ENCODE assay signal across 8 cellular contexts in the genomic region with DNA sequence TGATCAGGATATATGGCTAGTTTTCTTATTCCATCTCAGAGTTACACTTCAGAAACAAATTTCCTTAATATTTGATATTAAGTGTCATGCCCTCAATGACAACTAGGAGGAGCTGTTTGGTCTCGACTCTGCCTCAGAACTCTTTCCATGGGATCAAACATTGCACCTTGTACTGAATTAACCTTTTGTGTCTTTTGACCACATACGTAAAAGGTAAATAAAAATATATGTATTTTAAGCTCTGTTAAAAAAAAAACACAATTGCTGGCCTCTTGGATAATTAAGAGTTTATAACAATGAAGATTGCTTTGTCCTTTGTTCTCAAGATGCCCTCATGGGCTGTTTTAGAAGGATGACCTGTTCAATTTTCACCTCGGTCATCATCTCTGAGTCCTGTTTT. TPM values are rescaled to one million over a fixed set of nuclear protein-coding genes. Genes with fewer than 3 reads are reported as not detected.
DNase-seq lines count a peak whose midpoint lies in the region; ATAC-seq and TF ChIP-seq lines count a peak whose summit lies in the region.

No MANE protein-coding gene starts in this region.

- no peaks in the 10 kb centered on the region for H3K36me3 ChIP-seq in Peyer's patch
- H3K36me3 ChIP-seq in skeletal muscle satellite cell (ENCODE audit: insufficient read depth, low read length): no peaks in the 10 kb centered on the region

- H3K27ac ChIP-seq in Peyer's patch: no peak overlapping the region

- H3K27me3 ChIP-seq in Peyer's patch (no peaks in the 10 kb centered on the region), skeletal muscle satellite cell (ENCODE audit: control insufficient read depth, insufficient read depth, low read length) (no peaks in the 10 kb centered on the region)

- H3K4me2 ChIP-seq in skeletal muscle satellite cell (ENCODE audit: low read length): no peak overlapping the region

- DNase-seq in AG10803 (ENCODE audit: low read depth) (no peak), Peyer's patch (no peak), fibroblast of the aortic adventitia (ENCODE audit: low read depth) (peak; percentile 70)

- H3K4me1 ChIP-seq in Peyer's patch: no peaks in the 10 kb centered on the region
- peaks cover 18% of the 10 kb centered on the region for H3K4me1 ChIP-seq in skeletal muscle satellite cell (ENCODE audit: control insufficient read depth, insufficient read depth, low read length)

- no peak overlapping the region for H3K4me3 ChIP-seq in AG10803 (ENCODE audit: low read length)
- H3K4me3 ChIP-seq in Peyer's patch: no peak overlapping the region
- no peak overlapping the region for H3K4me3 ChIP-seq in fibroblast of the aortic adventitia (ENCODE audit: low read depth, low read length)
- H3K4me3 ChIP-seq in skeletal muscle satellite cell (ENCODE audit: low read length): no peak overlapping the region

- peak; percentile 77 for TF ChIP-seq CTCF in AG10803 (conservative IDR thresholded peaks at IDR 0.05; ENCODE audit: low read length)
- TF ChIP-seq CTCF in Peyer's patch (IDR thresholded peaks at IDR 0.05): peak in 5 of 6 experiments; percentile 67 to 89 (median 80)
- TF ChIP-seq CTCF in fibroblast of the aortic adventitia (IDR thresholded peaks at IDR 0.05; ENCODE audit: insufficient read depth, low read length): peak; percentile 81

- peak overlapping the region; percentile 10 for H3K9ac ChIP-seq in skeletal muscle satellite cell (ENCODE audit: low read depth, low read length)

- H3K9me3 ChIP-seq in Peyer's patch (no peaks in the 10 kb centered on the region), skeletal muscle satellite cell (replicated peaks; ENCODE audit: low read length) (no peaks in the 10 kb centered on the region)

- no peak for TF ChIP-seq POLR2A in Peyer's patch (IDR thresholded peaks at IDR 0.05)

- peak; percentile 83 for ATAC-seq in GM18502 (IDR thresholded peaks at IDR 0.05; ENCODE audit: poor library complexity, unreplicated experiment)
- ATAC-seq in HG03342 (IDR thresholded peaks at IDR 0.05; ENCODE audit: unreplicated experiment): peak; percentile 88
- ATAC-seq in GM19467 (IDR thresholded peaks at IDR 0.05; ENCODE audit: unreplicated experiment): no peak
- no peak for ATAC-seq in HG03457 (IDR thresholded peaks at IDR 0.05; ENCODE audit: unreplicated experiment)

RNA-seq across cellular contexts. Expression of a gene that starts 18.7 kb away (rescaled TPM):
- total RNA-seq in Peyer's patch (100 to 1,000 TPM in 1 of 4 donors, 10 to 100 TPM in 3; 28.0 to 152 (median 72.8) TPM), fibroblast of the aortic adventitia (ENCODE audit: low replicate concordance) (3,314 and 7,235 TPM in 2 replicates)
- total RNA-seq in skeletal muscle satellite cell (2012; rRNA removed): 9,411 and 9,536 TPM in 2 replicates

Comparison
In these comparisons a context has a peak if more than half of its experiments do, and no peak if none do; other contexts are left out.
1. ATAC-seq: peak in GM18502 (single experiment) and HG03342 (single experiment); none in GM19467 (single experiment) and HG03457 (single experiment).
2. RNA of a gene that starts 18.7 kb away (total RNA-seq): 3,314 to 7,235 TPM in fibroblast of the aortic adventitia; 28.0 to 152 TPM in Peyer's patch; every median in the first group is over 10 times any median in the second.
3. Peak in every context shown above with its lines, with median percentiles within 50 percentile points of each other: CTCF ChIP-seq.